In the genomic region with DNA sequence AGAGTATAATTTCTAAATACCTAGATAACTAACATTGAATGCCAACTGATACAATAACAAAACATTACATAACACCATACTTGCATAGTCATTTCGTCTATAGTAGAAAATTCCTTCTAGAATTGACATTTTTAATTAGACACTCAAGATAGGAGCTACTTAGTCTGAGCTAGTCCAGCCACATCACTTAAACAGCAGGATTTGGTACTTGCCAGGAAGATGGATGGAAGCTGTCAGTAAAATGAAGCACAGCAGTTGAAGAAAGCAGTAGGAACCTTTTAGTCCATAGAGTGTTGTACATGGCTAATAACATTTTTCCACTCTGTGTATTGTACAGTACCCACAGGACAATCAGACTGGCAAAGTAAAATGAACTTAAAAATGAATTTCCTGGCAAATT, we compare ENCODE assay signal across 24 cellular contexts.
"Had no signal": no experiment of that assay in that cellular context is flagged by ENCODE, and none has a peak within 500 bp of the region (broad histone marks: within the 10 kb centered on the region; RNA-seq: fewer than 3 reads in every experiment).

No MANE protein-coding gene starts in this region.

- H3K79me2 ChIP-seq: parathyroid adenoma had no signal

- DNase-seq: natural killer cell; occipital lobe; ovary; posterior cingulate gyrus; psoas muscle; right cardiac atrium; right lobe of liver; sigmoid colon; small intestine; stimulated activated CD4-positive, alpha-beta T cell treated with anti-CD3 and anti-CD28 coated beads, Interleukin-15, amount 100 ng/mL, for 24 hours; stimulated activated CD4-positive, alpha-beta T cell treated with anti-CD3 and anti-CD28 coated beads, Interleukin-2, amount 100 ng/mL, for 24 hours; stimulated activated CD4-positive, alpha-beta T cell treated with anti-CD3 and anti-CD28 coated beads, Interleukin-2, amount 100 ng/mL, for 48 hours; stimulated activated CD4-positive, alpha-beta T cell treated with anti-CD3 and anti-CD28 coated beads, Interleukin-4, amount 100 ng/mL, for 24 hours; stimulated activated naive B cell treated with anti-CD40 and anti-IgM and Interleukin-4, amounts not matched to agents 10 μg/mL and 1 μg/mL and 100 μg/mL, for 72 hours; stimulated activated naive CD4-positive, alpha-beta T cell treated with Interleukin-2 at 50 U/mL for 16 hours; stomach; thyroid gland; upper lobe of left lung had no signal

- H3K9me3 ChIP-seq: ovary, psoas muscle, right lobe of liver, sigmoid colon, stomach, thoracic aorta, thyroid gland, tibial nerve, upper lobe of left lung, vagina had no signal

- H3K9ac ChIP-seq: neural progenitor cell, parathyroid adenoma had no signal

- H3K4me2 ChIP-seq: neural progenitor cell had no signal

- H3K36me3 ChIP-seq: neural progenitor cell, ovary, right lobe of liver, sigmoid colon, stomach, thoracic aorta, thyroid gland, tibial nerve, upper lobe of left lung, vagina had no signal

- H3K27ac ChIP-seq: neural progenitor cell, ovary, parathyroid adenoma, psoas muscle, right lobe of liver, sigmoid colon, stomach, thoracic aorta, thyroid gland, tibial nerve, upper lobe of left lung, vagina had no signal

- H2AFZ ChIP-seq: neural progenitor cell, parathyroid adenoma had no signal

- H3K4me3 ChIP-seq: neural progenitor cell, ovary, psoas muscle, right lobe of liver, sigmoid colon, stomach, thoracic aorta, thyroid gland, tibial nerve, upper lobe of left lung, vagina had no signal

- H3K27me3 ChIP-seq: neural progenitor cell, ovary, right lobe of liver, sigmoid colon, stomach, thyroid gland, tibial nerve, upper lobe of left lung, vagina had no signal

- ATAC-seq: natural killer cell; psoas muscle; right cardiac atrium; right lobe of liver; stimulated activated effector memory CD8-positive, alpha-beta T cell treated with anti-CD3 and anti-CD28 coated beads, Interleukin-12 subunit alpha, Interleukin-12 subunit beta, amount 100 ng/mL, for 72 hours; stimulated activated naive B cell treated with anti-CD40 and anti-IgM and Interleukin-4, amounts not matched to agents 10 μg/mL and 1 μg/mL and 100 μg/mL, for 72 hours had no signal
